8 cellular contexts compared by ENCODE assay signal in the genomic region with DNA sequence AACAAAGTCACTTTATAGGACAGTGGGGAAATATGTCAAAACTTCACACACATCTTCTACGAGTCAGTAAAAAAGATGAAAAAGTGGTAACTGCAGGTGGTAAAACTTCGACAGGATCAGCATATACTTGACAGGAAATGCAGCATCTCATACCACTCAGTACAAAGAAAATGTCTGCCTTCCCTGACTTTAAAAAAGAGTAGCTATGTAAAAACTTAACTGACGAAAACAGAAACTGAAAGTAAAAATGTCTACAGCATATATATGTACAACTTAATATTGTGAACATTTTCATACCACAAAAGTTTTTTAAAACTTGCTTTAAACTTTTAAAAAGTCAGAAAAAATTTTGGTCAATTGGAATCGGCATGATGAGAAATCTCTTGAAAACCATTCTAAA. TPM values are rescaled to one million over a fixed set of nuclear protein-coding genes. Genes with fewer than 3 reads are reported as not detected.
DNase-seq lines count a peak whose midpoint lies in the region; ATAC-seq and TF ChIP-seq lines count a peak whose summit lies in the region.

No MANE protein-coding gene starts in this region.

- H3K4me3 Mint-ChIP-seq in CD4-positive, alpha-beta memory T cell: peak overlapping the region; percentile 94 to 99 (median 98)
- peak overlapping the region; percentile 95 for H3K4me3 Mint-ChIP-seq in activated T-helper 2 cell treated with anti-CD3 and anti-CD28 coated beads, Interferon-gamma antibody, Interleukin-2, Interleukin-4, amounts not matched to agents 10 μg/mL and 5 μg/mL and 100 μg/mL, durations not matched to agents 14 hours and 24 hours and 36 hours (ENCODE audit: low read depth)

- H3K27ac ChIP-seq in CD4-positive, alpha-beta memory T cell (ENCODE audit: low read depth, low read length): peak overlapping the region; percentile 87
- H3K27ac ChIP-seq in HL-60 (replicated peaks) (peak overlapping the region; percentile 88), iPS-20b (ENCODE audit: low read length) (no peak overlapping the region), suprapubic skin (peak overlapping the region; percentile 82)

- no peak for TF ChIP-seq POLR2A in suprapubic skin (IDR thresholded peaks at IDR 0.05)

- POLR2A ChIA-PET in CD4-positive, alpha-beta memory T cell (lab: Charles Lee; ENCODE audit: partially characterized antibody): interaction anchor here (0.6 to 5.5 kb wide), 23 partner anchors 9 to 609 kb away, joined by 3 to 59 read pairs (median 5); a partner anchor contains a TSS

- peak overlapping the region; percentile 85; the same call in 1 of the 2 replicates for H3K9ac ChIP-seq in iPS-20b (ENCODE audit: low read depth, low read length)

- ATAC-seq in HG03097 (IDR thresholded peaks at IDR 0.05; ENCODE audit: low FRiP score, unreplicated experiment) (no peak), left lobe of liver (no peak), GM18867 (IDR thresholded peaks at IDR 0.05; ENCODE audit: unreplicated experiment) (no peak)

- TF ChIP-seq CTCF in HL-60 (IDR thresholded peaks at IDR 0.05; ENCODE audit: insufficient read depth, low read length): no peak
- no peak for TF ChIP-seq CTCF in suprapubic skin (IDR thresholded peaks at IDR 0.05)

- intact Hi-C loops in CD4-positive, alpha-beta memory T cell (cut with micrococcal nuclease): loop anchor here (5.0 kb wide), 2 partner anchors 607 to 678 kb away; a partner anchor contains a TSS
- intact Hi-C loops in activated T-helper 2 cell treated with anti-CD3 and anti-CD28 coated beads, Interferon-gamma antibody, Interleukin-2, Interleukin-4, amounts not matched to agents 10 μg/mL and 5 μg/mL and 100 μg/mL, durations not matched to agents 14 hours and 24 hours and 36 hours (cut with micrococcal nuclease): loop anchor here (5.0 kb wide), 3 partner anchors 122 to 607 kb away; a partner anchor contains a TSS

- no peak for TF ChIP-seq EP300 in suprapubic skin (IDR thresholded peaks at IDR 0.05)

- CTCF ChIA-PET in CD4-positive, alpha-beta memory T cell (lab: Charles Lee; ENCODE audit: partially characterized antibody): interaction anchor here (1.0 to 2.6 kb wide), 6 partner anchors 26 to 107 kb away, joined by 3 to 13 read pairs (median 6); a partner anchor contains a TSS

- H3K4me1 Mint-ChIP-seq in CD4-positive, alpha-beta memory T cell: peaks cover 22 to 50% (median 39%) of the 10 kb centered on the region in 4 donors
- H3K4me1 Mint-ChIP-seq in activated T-helper 2 cell treated with anti-CD3 and anti-CD28 coated beads, Interferon-gamma antibody, Interleukin-2, Interleukin-4, amounts not matched to agents 10 μg/mL and 5 μg/mL and 100 μg/mL, durations not matched to agents 14 hours and 24 hours and 36 hours (ENCODE audit: low read depth): peaks cover 28% of the 10 kb centered on the region

- peaks cover 44% of the 10 kb centered on the region for H3K4me1 ChIP-seq in CD4-positive, alpha-beta memory T cell (ENCODE audit: insufficient read depth, low read length)
- H3K4me1 ChIP-seq in iPS-20b (ENCODE audit: insufficient read depth, low read length) (0 out of 2 replicates have a peak, but pooled peaks cover 10% of the 10 kb centered on the region), suprapubic skin (peaks cover 28% of the 10 kb centered on the region)

- no peaks in the 10 kb centered on the region for H3K27me3 Mint-ChIP-seq in CD4-positive, alpha-beta memory T cell
- H3K27me3 Mint-ChIP-seq in activated T-helper 2 cell treated with anti-CD3 and anti-CD28 coated beads, Interferon-gamma antibody, Interleukin-2, Interleukin-4, amounts not matched to agents 10 μg/mL and 5 μg/mL and 100 μg/mL, durations not matched to agents 14 hours and 24 hours and 36 hours (ENCODE audit: low read depth): no peaks in the 10 kb centered on the region

- H3K9me3 ChIP-seq in CD4-positive, alpha-beta memory T cell (ENCODE audit: control insufficient read depth in 1 of 2, low read length in 2 of 2): no peaks in the 10 kb centered on the region
- H3K9me3 ChIP-seq in iPS-20b (ENCODE audit: insufficient read depth, low read depth, low read length): no peaks in the 10 kb centered on the region
- no peaks in the 10 kb centered on the region for H3K9me3 ChIP-seq in suprapubic skin

- H3K27ac Mint-ChIP-seq in CD4-positive, alpha-beta memory T cell: peak overlapping the region; percentile 90 to 99 (median 98)
- peak overlapping the region; percentile 97 for H3K27ac Mint-ChIP-seq in activated T-helper 2 cell treated with anti-CD3 and anti-CD28 coated beads, Interferon-gamma antibody, Interleukin-2, Interleukin-4, amounts not matched to agents 10 μg/mL and 5 μg/mL and 100 μg/mL, durations not matched to agents 14 hours and 24 hours and 36 hours

- H3K27me3 ChIP-seq in CD4-positive, alpha-beta memory T cell (ENCODE audit: insufficient read depth, low read length): no peaks in the 10 kb centered on the region
- H3K27me3 ChIP-seq in HL-60 (ENCODE audit: insufficient read depth, poor library complexity, severe bottlenecking) (no peaks in the 10 kb centered on the region), iPS-20b (ENCODE audit: insufficient read depth, low read length) (no peaks in the 10 kb centered on the region), suprapubic skin (no peaks in the 10 kb centered on the region)

- peaks cover 12 to 35% of the 10 kb centered on the region in 2 donors for H3K36me3 Mint-ChIP-seq in CD4-positive, alpha-beta memory T cell
- H3K36me3 Mint-ChIP-seq in activated T-helper 2 cell treated with anti-CD3 and anti-CD28 coated beads, Interferon-gamma antibody, Interleukin-2, Interleukin-4, amounts not matched to agents 10 μg/mL and 5 μg/mL and 100 μg/mL, durations not matched to agents 14 hours and 24 hours and 36 hours (ENCODE audit: low read depth): peaks cover 44% of the 10 kb centered on the region

- DNase-seq in CD4-positive, alpha-beta memory T cell: peak; percentile 43 to 78 (median 65)
- DNase-seq in HL-60 (ENCODE audit: low read depth in 1 of 2, low spot score in 1 of 2) (no peak), suprapubic skin (ENCODE audit: low spot score in 2 of 2) (no peak), left lobe of liver (ENCODE audit: low spot score) (no peak)
- no peak for DNase-seq in activated T-helper 2 cell treated with anti-CD3 and anti-CD28 coated beads, Interferon-gamma antibody, Interleukin-2, Interleukin-4, amounts not matched to agents 10 μg/mL and 5 μg/mL and 100 μg/mL, durations not matched to agents 14 hours and 24 hours and 36 hours (ENCODE audit: low spot score)

- peak overlapping the region; percentile 96 to 98 for H3K4me3 ChIP-seq in CD4-positive, alpha-beta memory T cell (ENCODE audit: low read length in 2 of 2)
- peak overlapping the region; percentile 91 for H3K4me3 ChIP-seq in HL-60 (replicated peaks; ENCODE audit: insufficient read depth, low read length)
- H3K4me3 ChIP-seq in iPS-20b (ENCODE audit: low read length): peak overlapping the region; percentile 92
- peak overlapping the region; percentile 70 for H3K4me3 ChIP-seq in suprapubic skin

- 5% methylated on average over 4 of the region's 4 CpGs for WGBS in suprapubic skin

- H3K9me3 Mint-ChIP-seq in CD4-positive, alpha-beta memory T cell: no peaks in the 10 kb centered on the region
- no peaks in the 10 kb centered on the region for H3K9me3 Mint-ChIP-seq in activated T-helper 2 cell treated with anti-CD3 and anti-CD28 coated beads, Interferon-gamma antibody, Interleukin-2, Interleukin-4, amounts not matched to agents 10 μg/mL and 5 μg/mL and 100 μg/mL, durations not matched to agents 14 hours and 24 hours and 36 hours

- H3K36me3 ChIP-seq in CD4-positive, alpha-beta memory T cell (ENCODE audit: insufficient read depth, low read length): peaks cover 8% of the 10 kb centered on the region
- H3K36me3 ChIP-seq in iPS-20b (ENCODE audit: insufficient read depth, low read depth, low read length) (peaks cover 13% of the 10 kb centered on the region), suprapubic skin (peaks cover 6% of the 10 kb centered on the region)

RNA-seq across cellular contexts. Expression of a gene that starts 0.9 kb away (rescaled TPM):
- 10 to 100 TPM; 87.7 to 90.2 TPM for total RNA-seq in CD4-positive, alpha-beta memory T cell
- 100 to 1,000 TPM in 1 of 2 donors, 10 to 100 TPM in 1; 96.7 to 122 TPM for polyA plus RNA-seq in CD4-positive, alpha-beta memory T cell
- total RNA-seq in activated T-helper 2 cell treated with anti-CD3 and anti-CD28 coated beads, Interferon-gamma antibody, Interleukin-2, Interleukin-4, amounts not matched to agents 10 μg/mL and 5 μg/mL and 100 μg/mL, durations not matched to agents 14 hours and 24 hours and 36 hours: 257 and 281 TPM in 2 replicates
- total RNA-seq in suprapubic skin (10 to 100 TPM; 26.2 to 36.2 (median 31.5) TPM), left lobe of liver (59.2 TPM)

RNA-seq across cellular contexts. Expression of a gene that starts 27.7 kb away (rescaled TPM):
- under 1 TPM; 0.69 to 0.93 TPM for total RNA-seq in CD4-positive, alpha-beta memory T cell
- polyA plus RNA-seq in CD4-positive, alpha-beta memory T cell: not detected
- total RNA-seq in activated T-helper 2 cell treated with anti-CD3 and anti-CD28 coated beads, Interferon-gamma antibody, Interleukin-2, Interleukin-4, amounts not matched to agents 10 μg/mL and 5 μg/mL and 100 μg/mL, durations not matched to agents 14 hours and 24 hours and 36 hours: 1.1 and 1.9 TPM in 2 replicates
- total RNA-seq in suprapubic skin: 10 to 100 TPM; 27.8 to 52.7 (median 34.5) TPM
- total RNA-seq in left lobe of liver: 3.6 TPM

RNA-seq across cellular contexts. Expression of a gene that starts 41.0 kb away (rescaled TPM):
- total RNA-seq in CD4-positive, alpha-beta memory T cell: not detected
- polyA plus RNA-seq in CD4-positive, alpha-beta memory T cell: not detected
- total RNA-seq in activated T-helper 2 cell treated with anti-CD3 and anti-CD28 coated beads, Interferon-gamma antibody, Interleukin-2, Interleukin-4, amounts not matched to agents 10 μg/mL and 5 μg/mL and 100 μg/mL, durations not matched to agents 14 hours and 24 hours and 36 hours: 0.11 TPM in 1 of 2 replicates, not detected in the other
- total RNA-seq in suprapubic skin (1 to 10 TPM in 1 of 4 donors, under 1 TPM in 2, not detected in 1; 0.23 to 2.1 (median 0.34) TPM), left lobe of liver (9.6 TPM)

RNA-seq across cellular contexts. Expression of a gene that starts 58.3 kb away (rescaled TPM):
- 1 to 10 TPM; 7.4 to 9.0 TPM for total RNA-seq in CD4-positive, alpha-beta memory T cell
- polyA plus RNA-seq in CD4-positive, alpha-beta memory T cell: 1 to 10 TPM; 1.9 to 6.9 TPM
- 11.9 and 12.9 TPM in 2 replicates for total RNA-seq in activated T-helper 2 cell treated with anti-CD3 and anti-CD28 coated beads, Interferon-gamma antibody, Interleukin-2, Interleukin-4, amounts not matched to agents 10 μg/mL and 5 μg/mL and 100 μg/mL, durations not matched to agents 14 hours and 24 hours and 36 hours
- total RNA-seq in suprapubic skin (1 to 10 TPM; 5.1 to 8.4 (median 7.2) TPM), left lobe of liver (4.3 TPM)

Comparison
In these comparisons a context has a peak if more than half of its experiments do, and no peak if none do; other contexts are left out.
1. DNase-seq: peak in CD4-positive, alpha-beta memory T cell (5 of 5); none in HL-60 (0 of 2), activated T-helper 2 cell treated with anti-CD3 and anti-CD28 coated beads, Interferon-gamma antibody, Interleukin-2, Interleukin-4, amounts not matched to agents 10 μg/mL and 5 μg/mL and 100 μg/mL, durations not matched to agents 14 hours and 24 hours and 36 hours (single experiment), suprapubic skin (0 of 2) and left lobe of liver (single experiment).
2. Peak in every context shown above with its lines, with median percentiles within 50 percentile points of each other: H3K4me3 ChIP-seq.